Comparison of ENCODE assay signal across 18 cellular contexts in the genomic region with DNA sequence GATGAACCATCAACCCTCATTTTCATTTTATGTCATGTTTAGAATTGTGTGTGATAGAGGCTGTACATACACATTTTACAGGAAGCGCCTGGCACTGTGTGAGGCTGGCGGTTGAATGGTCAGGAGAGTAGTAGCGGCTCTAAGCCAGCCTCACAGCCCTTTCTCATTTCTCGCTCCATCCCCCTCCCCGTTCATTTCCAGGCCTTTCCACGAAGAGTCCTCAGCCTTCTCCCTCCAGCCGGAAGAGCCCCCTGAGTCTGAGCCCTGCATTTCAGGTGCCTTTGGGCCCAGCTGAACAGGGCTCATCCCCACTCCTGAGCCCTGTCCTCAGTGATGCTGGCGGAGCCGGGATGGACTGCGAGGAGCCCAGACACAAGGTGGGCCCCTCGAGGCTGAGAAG.
"Had no signal": no experiment of that assay in that cellular context is flagged by ENCODE, and none has a peak within 500 bp of the region (broad histone marks: within the 10 kb centered on the region; RNA-seq: fewer than 3 reads in every experiment).

No MANE protein-coding gene starts in this region.

- H3K27me3 Mint-ChIP-seq: memory B cell had no signal

- ATAC-seq: lower lobe of right lung, psoas muscle, right lobe of liver had no signal

- H3K36me3 Mint-ChIP-seq: memory B cell had no signal

- H3K27ac Mint-ChIP-seq: immature natural killer cell, memory B cell, nephron had no signal

- H3K9me3 Mint-ChIP-seq: immature natural killer cell, memory B cell, nephron had no signal

- H3K36me3 ChIP-seq: left ventricle myocardium inferior, lower lobe of right lung, neutrophil, right lobe of liver had no signal

- H3K4me3 ChIP-seq: dorsolateral prefrontal cortex, left ventricle myocardium inferior, lower lobe of right lung, psoas muscle, right lobe of liver had no signal

- H3K4me3 Mint-ChIP-seq: immature natural killer cell, memory B cell, nephron had no signal

- H3K4me1 ChIP-seq: left ventricle myocardium inferior, lower lobe of right lung, psoas muscle had no signal

- DNase-seq: cortex of kidney; dorsolateral prefrontal cortex; effector CD8-positive, alpha-beta T cell; foreskin melanocyte; head of caudate nucleus; hypothalamus; immature natural killer cell; left ventricle myocardium inferior; lower lobe of right lung; midbrain; psoas muscle; retina; right lobe of liver; stimulated activated naive CD4-positive, alpha-beta T cell treated with Interleukin-2 at 50 U/mL for 16 hours; trophoblast cell had no signal

- H3K27ac ChIP-seq: dorsolateral prefrontal cortex, left ventricle myocardium inferior, lower lobe of right lung, neutrophil, psoas muscle, right lobe of liver had no signal

- H3K27me3 ChIP-seq: dorsolateral prefrontal cortex, right lobe of liver had no signal

- H3K4me1 Mint-ChIP-seq: immature natural killer cell, memory B cell had no signal

- H3K9me3 ChIP-seq: left ventricle myocardium inferior, lower lobe of right lung, neutrophil, psoas muscle, right lobe of liver had no signal
